19 cellular contexts compared by ENCODE assay signal in genomic region chr5:168140256-168140655, GRCh38.
DNase-seq lines count a peak whose midpoint lies in the region; ATAC-seq lines count a peak whose summit lies in the region.
"Had no signal": no experiment of that assay in that cellular context is flagged by ENCODE, and none has a peak within 500 bp of the region (broad histone marks: within the 10 kb centered on the region; RNA-seq: fewer than 3 reads in every experiment).

No MANE protein-coding gene starts in this region.

- CTCF ChIA-PET in activated CD8-positive, alpha-beta memory T cell treated with anti-CD3 and anti-CD28 coated beads, Interleukin-2, amount 10 ng/mL, durations not matched to agents 7 days and 5 days (lab: Charles Lee), result no interaction called here

- H3K9me3 Mint-ChIP-seq in activated CD8-positive, alpha-beta memory T cell treated with anti-CD3 and anti-CD28 coated beads, Interleukin-2, amount 10 ng/mL, durations not matched to agents 7 days and 5 days (ENCODE audit: low read depth), result no peaks in the 10 kb centered on the region
- H3K9me3 Mint-ChIP-seq: CD4-positive, CD25-positive, alpha-beta regulatory T cell; CD8-positive, alpha-beta memory T cell had no signal

- peaks cover 8% of the 10 kb centered on the region for H3K4me1 Mint-ChIP-seq in activated CD8-positive, alpha-beta memory T cell treated with anti-CD3 and anti-CD28 coated beads, Interleukin-2, amount 10 ng/mL, durations not matched to agents 7 days and 5 days

- H3K27me3 Mint-ChIP-seq in activated CD8-positive, alpha-beta memory T cell treated with anti-CD3 and anti-CD28 coated beads, Interleukin-2, amount 10 ng/mL, durations not matched to agents 7 days and 5 days, result no peaks in the 10 kb centered on the region

- DNase-seq in D341Med (ENCODE audit: low spot score) (peak; percentile 78), NCI-H524 (lab: John Stamatoyannopoulos, UW) (peak; percentile 63 to 83), NCI-H82 treated with DMSO at 0.1 percent for 48 hours (lab: John Stamatoyannopoulos, UW; ENCODE audit: unreplicated experiment) (peak; percentile 86), HuH-7 (ENCODE audit: low spot score) (no peak)
- no peak for DNase-seq in activated CD8-positive, alpha-beta memory T cell treated with anti-CD3 and anti-CD28 coated beads, Interleukin-2, amount 10 ng/mL, durations not matched to agents 7 days and 5 days
- DNase-seq: BE2C; C1 segment of cervical spinal cord; CD4-positive, CD25-positive, alpha-beta regulatory T cell; CD8-positive, alpha-beta memory T cell; COR-L47; DMS153; DMS79; GDM1; GOT3; H7; KBM-7 had no signal

- ATAC-seq in HG02759 (IDR thresholded peaks at IDR 0.05; ENCODE audit: unreplicated experiment), result no peak
- no peak for ATAC-seq in activated CD8-positive, alpha-beta memory T cell treated with anti-CD3 and anti-CD28 coated beads, Interleukin-2, amount 10 ng/mL, durations not matched to agents 7 days and 5 days
- ATAC-seq: HCT116 had no signal

- H3K36me3 Mint-ChIP-seq in activated CD8-positive, alpha-beta memory T cell treated with anti-CD3 and anti-CD28 coated beads, Interleukin-2, amount 10 ng/mL, durations not matched to agents 7 days and 5 days, result no peaks in the 10 kb centered on the region
- H3K36me3 Mint-ChIP-seq: CD4-positive, CD25-positive, alpha-beta regulatory T cell; CD8-positive, alpha-beta memory T cell; IgD-negative memory B cell had no signal

- no peak overlapping the region for H3K27ac Mint-ChIP-seq in activated CD8-positive, alpha-beta memory T cell treated with anti-CD3 and anti-CD28 coated beads, Interleukin-2, amount 10 ng/mL, durations not matched to agents 7 days and 5 days
- H3K27ac Mint-ChIP-seq: CD4-positive, CD25-positive, alpha-beta regulatory T cell; IgD-negative memory B cell had no signal

- no peak overlapping the region for H3K4me3 Mint-ChIP-seq in activated CD8-positive, alpha-beta memory T cell treated with anti-CD3 and anti-CD28 coated beads, Interleukin-2, amount 10 ng/mL, durations not matched to agents 7 days and 5 days
- H3K4me3 Mint-ChIP-seq: CD4-positive, CD25-positive, alpha-beta regulatory T cell; CD8-positive, alpha-beta memory T cell; IgD-negative memory B cell had no signal

Comparison
In these comparisons a context has a peak if more than half of its experiments do, and no peak if none do; other contexts are left out.
1. DNase-seq: peak in D341Med (single experiment), NCI-H524 (2 of 2) and NCI-H82 treated with DMSO at 0.1 percent for 48 hours (single experiment); none in HuH-7 (single experiment) and activated CD8-positive, alpha-beta memory T cell treated with anti-CD3 and anti-CD28 coated beads, Interleukin-2, amount 10 ng/mL, durations not matched to agents 7 days and 5 days (single experiment).